In genomic region chr4:101968364-101968763, GRCh38 we compare ENCODE assay signal across 27 cellular contexts.
"Had no signal": no experiment of that assay in that cellular context is flagged by ENCODE, and none has a peak within 500 bp of the region (broad histone marks: within the 10 kb centered on the region; RNA-seq: fewer than 3 reads in every experiment).

No MANE protein-coding gene starts in this region.

- H3K4me3 Mint-ChIP-seq: activated naive CD4-positive, alpha-beta T cell treated with anti-CD3 and anti-CD28 coated beads, Interleukin-2, amount 50 U/mL, for 24 hours; brain; immature natural killer cell; mesothelial cell of epicardium; natural killer cell had no signal

- H2AFZ ChIP-seq: parathyroid adenoma had no signal

- FAIRE-seq: small intestine, TTC549 had no signal

- H3K4me1 ChIP-seq: left lung, parathyroid adenoma, right lobe of liver, testis, vagina had no signal

- H3K27me3 ChIP-seq: foreskin keratinocyte, left lung, neutrophil, right lobe of liver, testis, vagina had no signal

- H3K9me3 ChIP-seq: left lung, neutrophil, right lobe of liver, testis, vagina had no signal

- H3K36me3 Mint-ChIP-seq: activated naive CD4-positive, alpha-beta T cell treated with anti-CD3 and anti-CD28 coated beads, Interleukin-2, amount 50 U/mL, for 24 hours; brain; immature natural killer cell; mesothelial cell of epicardium; natural killer cell had no signal

- H3K4me3 ChIP-seq: left lung, lung, right lobe of liver, testis, vagina had no signal

- ATAC-seq: foreskin keratinocyte, left lung, natural killer cell, right lobe of liver had no signal

- H3K27ac ChIP-seq: foreskin keratinocyte, left lung, neutrophil, parathyroid adenoma, right lobe of liver, testis, vagina had no signal

- H3K36me3 ChIP-seq: left lung, neutrophil, right lobe of liver, vagina had no signal

- H3K9me3 Mint-ChIP-seq: activated naive CD4-positive, alpha-beta T cell treated with anti-CD3 and anti-CD28 coated beads, Interleukin-2, amount 50 U/mL, for 24 hours; brain; immature natural killer cell had no signal

- H3K27ac Mint-ChIP-seq: activated naive CD4-positive, alpha-beta T cell treated with anti-CD3 and anti-CD28 coated beads, Interleukin-2, amount 50 U/mL, for 24 hours; immature natural killer cell; mesothelial cell of epicardium; natural killer cell had no signal

- H3K27me3 Mint-ChIP-seq: brain had no signal

- H3K79me2 ChIP-seq: parathyroid adenoma had no signal

- DNase-seq: activated CD4-positive, alpha-beta T cell treated with anti-CD3 and anti-CD28 coated beads for 4 hours; activated CD4-positive, alpha-beta T cell treated with anti-CD3 and anti-CD28 coated beads, Interleukin-2, amount 50 U/mL, for 48 hours; activated effector memory CD4-positive, alpha-beta T cell treated with anti-CD3 and anti-CD28 coated beads, Interleukin-2, amount 50 U/mL, for 16 hours; anterior cingulate cortex; caudate nucleus; dermis blood vessel endothelial cell; effector CD8-positive, alpha-beta T cell; foreskin keratinocyte; immature natural killer cell; kidney glomerular epithelial cell; left lung; natural killer cell; right lobe of liver; small intestine; stimulated activated CD4-positive, alpha-beta T cell treated with anti-CD3 and anti-CD28 coated beads, Interleukin-15, amount 100 ng/mL, for 24 hours; stimulated activated naive CD4-positive, alpha-beta T cell; T-helper 1 cell; testis; trophoblast cell had no signal

- H3K4me1 Mint-ChIP-seq: activated naive CD4-positive, alpha-beta T cell treated with anti-CD3 and anti-CD28 coated beads, Interleukin-2, amount 50 U/mL, for 24 hours; brain had no signal
